10 cellular contexts compared by ENCODE assay signal in the genomic region with DNA sequence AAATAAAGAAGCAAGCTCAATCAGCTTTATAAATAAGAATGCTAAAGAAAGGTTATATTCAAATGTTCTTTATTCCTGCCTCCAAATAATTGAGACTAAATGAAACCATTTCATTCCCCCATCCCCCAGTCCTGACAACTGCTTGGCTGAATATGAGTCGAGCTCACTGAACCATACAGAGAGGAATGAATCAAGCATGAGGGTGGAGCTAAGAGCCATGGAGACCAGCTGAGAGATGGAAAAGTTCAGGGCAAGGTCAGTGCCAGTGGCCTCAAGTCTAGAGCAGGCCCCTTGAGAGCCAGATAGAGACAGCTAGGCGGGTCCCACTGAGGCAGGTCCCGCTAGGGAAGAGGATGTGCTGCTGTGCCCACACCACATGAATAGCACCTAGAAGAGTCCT.
DNase-seq lines count a peak whose midpoint lies in the region; ATAC-seq lines count a peak whose summit lies in the region.
"Had no signal": no experiment of that assay in that cellular context is flagged by ENCODE, and none has a peak within 500 bp of the region (broad histone marks: within the 10 kb centered on the region; RNA-seq: fewer than 3 reads in every experiment).

No MANE protein-coding gene starts in this region.

- DNase-seq in ACHN (peak; percentile 82), SK-MEL-5 (ENCODE audit: low read depth, low spot score) (peak; percentile 32), foreskin melanocyte (peak; percentile 49), GF-D8 (lab: John Stamatoyannopoulos, UW) (no peak), NCI-H345 (lab: John Stamatoyannopoulos, UW) (no peak), KG1 (lab: John Stamatoyannopoulos, UW) (no peak), mesenteric fat pad (ENCODE audit: low spot score) (no peak)
- DNase-seq: CD4-positive, alpha-beta T cell; ovary had no signal

- in situ Hi-C loops in ACHN (cut with HindIII; ENCODE audit: low pct_ligation_motif_present, low pct_unique_long_range_greater_than_20kb, low sequenced_read_pairs) (no loop called here), SK-MEL-5 (cut with HindIII; ENCODE audit: low pct_unique_long_range_greater_than_20kb, low sequenced_read_pairs) (no loop called here)

- peak; percentile 59 for ATAC-seq in GM18868 (IDR thresholded peaks at IDR 0.05; ENCODE audit: unreplicated experiment)

Comparison
In these comparisons a context has a peak if more than half of its experiments do, and no peak if none do; other contexts are left out.
1. DNase-seq: peak in ACHN (single experiment), SK-MEL-5 (single experiment) and foreskin melanocyte (single experiment); none in GF-D8 (single experiment), NCI-H345 (single experiment), KG1 (single experiment) and mesenteric fat pad (single experiment).